In the genomic region with DNA sequence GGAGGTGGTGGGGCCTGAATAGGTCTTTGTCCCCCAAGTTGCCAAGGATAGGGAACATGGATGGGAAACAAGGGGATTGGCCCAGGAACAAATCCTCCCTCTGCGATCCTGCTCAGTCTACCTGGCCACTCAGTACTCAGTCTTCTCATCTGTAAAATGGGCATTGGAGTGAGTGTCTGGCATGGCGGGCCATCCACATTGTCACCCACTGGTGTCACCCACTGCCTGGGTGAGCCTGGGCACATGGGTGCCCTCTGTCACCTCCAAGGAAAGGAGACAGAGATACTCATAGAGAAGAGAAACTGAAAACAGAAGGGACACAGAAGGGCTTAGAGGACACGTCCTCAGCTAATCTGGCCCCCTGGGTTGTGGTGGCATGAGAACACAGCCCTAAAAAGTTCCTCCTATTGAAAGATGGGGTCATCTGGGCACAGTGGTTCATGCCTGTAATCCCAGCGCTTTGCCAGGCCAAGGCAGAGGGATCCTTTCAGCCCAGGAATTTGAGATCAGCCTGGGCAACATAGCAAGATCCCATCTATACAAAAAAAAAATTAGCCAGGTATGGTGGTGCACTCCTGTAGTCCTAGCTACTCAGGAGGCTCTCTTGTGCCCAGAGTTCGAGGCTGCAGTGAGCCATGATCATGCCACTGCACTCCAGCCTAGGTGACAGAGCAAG, we compare ENCODE assay signal across 1 cellular context.
TF ChIP-seq lines count a peak whose summit lies in the region.

No MANE protein-coding gene starts in this region.

TF ChIP-seq in GM12878, 131 proteins besides CTCF, POLR2A, EP300 and RAD21 (continued from another document):
- TF ChIP-seq ZNF24 (IDR thresholded peaks at IDR 0.05) = no peak
- no peak for TF ChIP-seq RBBP5 (conservative IDR thresholded peaks at IDR 0.05)
- no peak for TF ChIP-seq POLR2AphosphoS2 (IDR thresholded peaks at IDR 0.05; ENCODE audit: low read depth, low read length)
- no peak for TF ChIP-seq BACH1 (IDR thresholded peaks at IDR 0.05; ENCODE audit: borderline replicate concordance)
- no peak for TF ChIP-seq HSF1 (IDR thresholded peaks at IDR 0.05; ENCODE audit: low read depth, low read length)
- no peak for TF ChIP-seq CUX1 (IDR thresholded peaks at IDR 0.05; ENCODE audit: insufficient replicate concordance, low read depth, low read length)
